Comparison of ENCODE assay signal across 1 cellular context in the genomic region with DNA sequence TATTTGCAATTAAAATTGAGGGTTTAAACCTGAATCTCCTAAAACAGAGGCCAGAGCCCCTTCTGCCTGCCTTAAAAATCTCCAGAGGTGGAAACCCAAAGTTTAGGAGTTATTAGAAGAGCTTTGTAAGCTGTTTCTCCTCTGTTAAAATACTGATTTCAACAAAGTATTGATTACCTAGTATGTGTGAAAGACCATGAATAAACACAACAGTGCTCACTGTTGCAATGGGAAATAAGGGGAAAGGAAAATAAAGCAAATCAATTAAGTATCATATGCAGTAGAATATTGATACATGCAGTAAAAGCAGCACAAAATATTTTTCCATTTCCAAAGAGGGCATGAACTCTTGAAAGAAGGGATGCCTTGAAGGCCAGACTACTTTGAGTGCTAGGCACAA.
TF ChIP-seq lines count a peak whose summit lies in the region.

No MANE protein-coding gene starts in this region.

TF ChIP-seq in GM12878, 131 proteins besides CTCF, POLR2A, EP300 and RAD21:
- TF ChIP-seq SMAD1 (IDR thresholded peaks at IDR 0.05; ENCODE audit: low read depth, partially characterized antibody) (no peak), SRF (IDR thresholded peaks at IDR 0.05; ENCODE audit: low read depth in 2 of 2, low read length in 2 of 2) (no peak), JUND (IDR thresholded peaks at IDR 0.05; ENCODE audit: low read depth, low read length) (no peak), MYC (IDR thresholded peaks at IDR 0.05; ENCODE audit: insufficient read depth, insufficient read length, insufficient replicate concordance, low read length, severe bottlenecking) (no peak), POU2F2 (IDR thresholded peaks at IDR 0.05; ENCODE audit: borderline replicate concordance, low read depth, low read length) (no peak), CBFB (IDR thresholded peaks at IDR 0.05; ENCODE audit: low read depth) (no peak), HDGF (IDR thresholded peaks at IDR 0.05) (no peak), POLR2AphosphoS2 (IDR thresholded peaks at IDR 0.05; ENCODE audit: low read depth, low read length) (no peak), TCF3 (IDR thresholded peaks at IDR 0.05; ENCODE audit: borderline replicate concordance, insufficient read depth, low read depth, low read length) (no peak), ETV6 (conservative IDR thresholded peaks at IDR 0.05 in 1 of 2, IDR thresholded peaks at IDR 0.05 in 1 of 2; ENCODE audit: borderline replicate concordance in 1 of 2, low read depth in 1 of 2) (no peak), PAX5 (IDR thresholded peaks at IDR 0.05; ENCODE audit: borderline replicate concordance, low read depth, low read length) (no peak), MEF2B (IDR thresholded peaks at IDR 0.05; ENCODE audit: partially characterized antibody, poor library complexity, severe bottlenecking) (no peak), ZNF207 (IDR thresholded peaks at IDR 0.05; ENCODE audit: borderline replicate concordance) (no peak)
- TF ChIP-seq, protein P1, sequence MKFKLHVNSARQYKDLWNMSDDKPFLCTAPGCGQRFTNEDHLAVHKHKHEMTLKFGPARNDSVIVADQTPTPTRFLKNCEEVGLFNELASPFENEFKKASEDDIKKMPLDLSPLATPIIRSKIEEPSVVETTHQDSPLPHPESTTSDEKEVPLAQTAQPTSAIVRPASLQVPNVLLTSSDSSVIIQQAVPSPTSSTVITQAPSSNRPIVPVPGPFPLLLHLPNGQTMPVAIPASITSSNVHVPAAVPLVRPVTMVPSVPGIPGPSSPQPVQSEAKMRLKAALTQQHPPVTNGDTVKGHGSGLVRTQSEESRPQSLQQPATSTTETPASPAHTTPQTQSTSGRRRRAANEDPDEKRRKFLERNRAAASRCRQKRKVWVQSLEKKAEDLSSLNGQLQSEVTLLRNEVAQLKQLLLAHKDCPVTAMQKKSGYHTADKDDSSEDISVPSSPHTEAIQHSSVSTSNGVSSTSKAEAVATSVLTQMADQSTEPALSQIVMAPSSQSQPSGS (IDR thresholded peaks at IDR 0.05; ENCODE audit: low read length) = no peak
- TF ChIP-seq, protein P2, sequence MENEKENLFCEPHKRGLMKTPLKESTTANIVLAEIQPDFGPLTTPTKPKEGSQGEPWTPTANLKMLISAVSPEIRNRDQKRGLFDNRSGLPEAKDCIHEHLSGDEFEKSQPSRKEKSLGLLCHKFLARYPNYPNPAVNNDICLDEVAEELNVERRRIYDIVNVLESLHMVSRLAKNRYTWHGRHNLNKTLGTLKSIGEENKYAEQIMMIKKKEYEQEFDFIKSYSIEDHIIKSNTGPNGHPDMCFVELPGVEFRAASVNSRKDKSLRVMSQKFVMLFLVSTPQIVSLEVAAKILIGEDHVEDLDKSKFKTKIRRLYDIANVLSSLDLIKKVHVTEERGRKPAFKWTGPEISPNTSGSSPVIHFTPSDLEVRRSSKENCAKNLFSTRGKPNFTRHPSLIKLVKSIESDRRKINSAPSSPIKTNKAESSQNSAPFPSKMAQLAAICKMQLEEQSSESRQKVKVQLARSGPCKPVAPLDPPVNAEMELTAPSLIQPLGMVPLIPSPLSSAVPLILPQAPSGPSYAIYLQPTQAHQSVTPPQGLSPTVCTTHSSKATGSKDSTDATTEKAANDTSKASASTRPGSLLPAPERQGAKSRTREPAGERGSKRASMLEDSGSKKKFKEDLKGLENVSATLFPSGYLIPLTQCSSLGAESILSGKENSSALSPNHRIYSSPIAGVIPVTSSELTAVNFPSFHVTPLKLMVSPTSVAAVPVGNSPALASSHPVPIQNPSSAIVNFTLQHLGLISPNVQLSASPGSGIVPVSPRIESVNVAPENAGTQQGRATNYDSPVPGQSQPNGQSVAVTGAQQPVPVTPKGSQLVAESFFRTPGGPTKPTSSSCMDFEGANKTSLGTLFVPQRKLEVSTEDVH (IDR thresholded peaks at IDR 0.05; ENCODE audit: low read depth, partially characterized antibody) = no peak
- TF ChIP-seq, protein P3, sequence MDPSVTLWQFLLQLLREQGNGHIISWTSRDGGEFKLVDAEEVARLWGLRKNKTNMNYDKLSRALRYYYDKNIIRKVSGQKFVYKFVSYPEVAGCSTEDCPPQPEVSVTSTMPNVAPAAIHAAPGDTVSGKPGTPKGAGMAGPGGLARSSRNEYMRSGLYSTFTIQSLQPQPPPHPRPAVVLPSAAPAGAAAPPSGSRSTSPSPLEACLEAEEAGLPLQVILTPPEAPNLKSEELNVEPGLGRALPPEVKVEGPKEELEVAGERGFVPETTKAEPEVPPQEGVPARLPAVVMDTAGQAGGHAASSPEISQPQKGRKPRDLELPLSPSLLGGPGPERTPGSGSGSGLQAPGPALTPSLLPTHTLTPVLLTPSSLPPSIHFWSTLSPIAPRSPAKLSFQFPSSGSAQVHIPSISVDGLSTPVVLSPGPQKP (IDR thresholded peaks at IDR 0.05; ENCODE audit: low read depth, low read length) = no peak
- TF ChIP-seq, protein P4, sequence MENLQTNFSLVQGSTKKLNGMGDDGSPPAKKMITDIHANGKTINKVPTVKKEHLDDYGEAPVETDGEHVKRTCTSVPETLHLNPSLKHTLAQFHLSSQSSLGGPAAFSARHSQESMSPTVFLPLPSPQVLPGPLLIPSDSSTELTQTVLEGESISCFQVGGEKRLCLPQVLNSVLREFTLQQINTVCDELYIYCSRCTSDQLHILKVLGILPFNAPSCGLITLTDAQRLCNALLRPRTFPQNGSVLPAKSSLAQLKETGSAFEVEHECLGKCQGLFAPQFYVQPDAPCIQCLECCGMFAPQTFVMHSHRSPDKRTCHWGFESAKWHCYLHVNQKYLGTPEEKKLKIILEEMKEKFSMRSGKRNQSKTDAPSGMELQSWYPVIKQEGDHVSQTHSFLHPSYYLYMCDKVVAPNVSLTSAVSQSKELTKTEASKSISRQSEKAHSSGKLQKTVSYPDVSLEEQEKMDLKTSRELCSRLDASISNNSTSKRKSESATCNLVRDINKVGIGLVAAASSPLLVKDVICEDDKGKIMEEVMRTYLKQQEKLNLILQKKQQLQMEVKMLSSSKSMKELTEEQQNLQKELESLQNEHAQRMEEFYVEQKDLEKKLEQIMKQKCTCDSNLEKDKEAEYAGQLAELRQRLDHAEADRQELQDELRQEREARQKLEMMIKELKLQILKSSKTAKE (IDR thresholded peaks at IDR 0.05; ENCODE audit: low read depth, poor library complexity, severe bottlenecking) = no peak
